ENCODE assay signal across 11 cellular contexts in genomic region chr10:11517150-11517549, GRCh38.
DNase-seq lines count a peak whose midpoint lies in the region; ATAC-seq and TF ChIP-seq lines count a peak whose summit lies in the region.
"Had no signal": no experiment of that assay in that cellular context is flagged by ENCODE, and none has a peak within 500 bp of the region (broad histone marks: within the 10 kb centered on the region; RNA-seq: fewer than 3 reads in every experiment).

No MANE protein-coding gene starts in this region.

- no peaks in the 10 kb centered on the region for H3K9me3 ChIP-seq in PC-3 (ENCODE audit: low read length)

- intact Hi-C loops in PC-3 (cut with micrococcal nuclease): loop anchor here (5.0 kb wide), 2 partner anchors 70 to 90 kb away; no protein-coding TSS in a partner anchor

- H3K27ac ChIP-seq in PC-3 (ENCODE audit: low read length): no peak overlapping the region
- H3K27ac ChIP-seq: C4-2B, parathyroid adenoma had no signal

- BruUV-seq in PC-3 (replicated peaks; lab: Mats Ljungman, UMichigan): no TSS peak

- H3K27ac Mint-ChIP-seq in type B pancreatic cell: peak overlapping the region; percentile 71
- H3K27ac Mint-ChIP-seq: activated T-helper 2 cell treated with anti-CD3 and anti-CD28 coated beads, Interferon-gamma antibody, Interleukin-2, Interleukin-4, amounts not matched to agents 10 μg/mL and 5 μg/mL and 100 μg/mL, durations not matched to agents 14 hours and 24 hours and 36 hours had no signal

- H3K4me1 ChIP-seq in PC-3 (ENCODE audit: insufficient read depth, low read length): no peaks in the 10 kb centered on the region
- H3K4me1 ChIP-seq: parathyroid adenoma had no signal

- no peak overlapping the region for H3K4me3 ChIP-seq in PC-3 (ENCODE audit: low read length)

- TF ChIP-seq CTCF in PC-3 (conservative IDR thresholded peaks at IDR 0.05; ENCODE audit: low read depth, low read length) (no peak), type B pancreatic cell (conservative IDR thresholded peaks at IDR 0.05) (no peak)

- no peaks in the 10 kb centered on the region for H4K20me1 ChIP-seq in PC-3 (ENCODE audit: low read length)

- no peak overlapping the region for H2AFZ ChIP-seq in PC-3 (ENCODE audit: low read length)
- H2AFZ ChIP-seq: parathyroid adenoma had no signal

- H3K27me3 ChIP-seq in PC-3 (ENCODE audit: low read length): no peaks in the 10 kb centered on the region

- no peaks in the 10 kb centered on the region for H3F3A ChIP-seq in PC-3 (ENCODE audit: low read length, unreplicated experiment)

- peaks cover 23% of the 10 kb centered on the region for H3K4me1 Mint-ChIP-seq in type B pancreatic cell (ENCODE audit: unreplicated experiment)

- H3K79me2 ChIP-seq in PC-3 (ENCODE audit: low read length): no peaks in the 10 kb centered on the region
- H3K79me2 ChIP-seq: parathyroid adenoma had no signal

- CTCF ChIA-PET in PC-3 (lab: Charles Lee): no interaction called here

- no peaks in the 10 kb centered on the region for H3K9me2 ChIP-seq in PC-3 (replicated peaks; ENCODE audit: low read length)

- peaks cover 13% of the 10 kb centered on the region for H3K36me3 Mint-ChIP-seq in type B pancreatic cell

- H3K36me3 ChIP-seq in PC-3 (ENCODE audit: low read depth, low read length): no peaks in the 10 kb centered on the region

- no peak overlapping the region for H3K4me3 Mint-ChIP-seq in type B pancreatic cell

- POLR2A ChIA-PET in PC-3 (lab: Charles Lee; ENCODE audit: unreplicated experiment): no interaction called here

- ATAC-seq in HG02763 (IDR thresholded peaks at IDR 0.05; ENCODE audit: unreplicated experiment): peak; percentile 56
- peak; percentile 31; the same call in 1 of the 2 replicates for ATAC-seq in PC-3

- peak; percentile 27 for DNase-seq in stimulated activated CD4-positive, alpha-beta T cell treated with anti-CD3 and anti-CD28 coated beads, Interleukin-1b, Interleukin-23, amount 100 ng/mL, for 48 hours
- DNase-seq in stimulated activated CD4-positive, alpha-beta T cell treated with anti-CD3 and anti-CD28 coated beads, Interleukin-12 subunit alpha, Interleukin-12 subunit beta, amount 100 ng/mL, for 4 hours: no peak
- DNase-seq in PC-3 (peak; percentile 24), type B pancreatic cell (ENCODE audit: extremely low spot score, unreplicated experiment) (no peak), HuH-7.5 (ENCODE audit: low spot score) (no peak), NCI-H82 (lab: John Stamatoyannopoulos, UW) (no peak), NCI-H1105 (lab: John Stamatoyannopoulos, UW) (no peak)

- no peak overlapping the region for H3K4me2 ChIP-seq in PC-3 (ENCODE audit: low read length)

- no peaks in the 10 kb centered on the region for H3K9me3 Mint-ChIP-seq in type B pancreatic cell
- H3K9me3 Mint-ChIP-seq: activated T-helper 2 cell treated with anti-CD3 and anti-CD28 coated beads, Interferon-gamma antibody, Interleukin-2, Interleukin-4, amounts not matched to agents 10 μg/mL and 5 μg/mL and 100 μg/mL, durations not matched to agents 14 hours and 24 hours and 36 hours had no signal

- no peaks in the 10 kb centered on the region for H3K27me3 Mint-ChIP-seq in type B pancreatic cell

- no peak overlapping the region for H3K9ac ChIP-seq in PC-3 (ENCODE audit: low read length)
- H3K9ac ChIP-seq: parathyroid adenoma had no signal

Comparison
In these comparisons a context has a peak if more than half of its experiments do, and no peak if none do; other contexts are left out.
1. DNase-seq: peak in stimulated activated CD4-positive, alpha-beta T cell treated with anti-CD3 and anti-CD28 coated beads, Interleukin-1b, Interleukin-23, amount 100 ng/mL, for 48 hours (single experiment) and PC-3 (single experiment); none in stimulated activated CD4-positive, alpha-beta T cell treated with anti-CD3 and anti-CD28 coated beads, Interleukin-12 subunit alpha, Interleukin-12 subunit beta, amount 100 ng/mL, for 4 hours (single experiment), type B pancreatic cell (single experiment), HuH-7.5 (single experiment), NCI-H82 (single experiment) and NCI-H1105 (single experiment).